ENCODE assay signal across 22 cellular contexts in the genomic region with DNA sequence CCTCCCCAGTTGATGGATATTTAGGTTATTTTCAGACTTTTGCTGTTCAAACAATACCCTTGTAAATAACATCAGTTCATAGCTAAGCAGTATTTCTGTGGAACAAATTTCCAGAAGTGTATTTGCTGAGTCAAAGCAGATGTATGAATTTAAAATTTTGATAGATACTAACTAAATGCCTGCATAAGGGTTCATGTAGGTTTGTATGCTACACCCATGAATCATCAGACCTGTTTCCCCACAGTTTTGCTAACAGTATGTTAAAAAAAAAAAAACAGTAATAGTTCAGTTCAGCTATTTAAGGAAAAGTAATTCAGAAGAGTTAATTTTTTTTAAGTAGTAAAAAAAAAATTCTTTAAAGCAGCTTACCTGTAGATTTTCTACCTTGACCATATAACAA.
A peak's percentile ranks its signal among the peaks of the same experiment; 100 is the strongest.
DNase-seq lines count a peak whose midpoint lies in the region; ATAC-seq and TF ChIP-seq lines count a peak whose summit lies in the region.
"Had no signal": no experiment of that assay in that cellular context is flagged by ENCODE, and none has a peak within 500 bp of the region (broad histone marks: within the 10 kb centered on the region; RNA-seq: fewer than 3 reads in every experiment).

No MANE protein-coding gene starts in this region.

- no peak for ATAC-seq in omental fat pad (ENCODE audit: low FRiP score)
- ATAC-seq: K562, Panc1, SK-N-SH treated with all-trans-retinoic acid at 6 μM for 48 hours had no signal

- no peak overlapping the region for H3K4me3 ChIP-seq in adipocyte (ENCODE audit: low read length)
- no peak overlapping the region for H3K4me3 ChIP-seq in esophagus squamous epithelium
- H3K4me3 ChIP-seq in MG63, result no peak overlapping the region
- H3K4me3 ChIP-seq: K562 had no signal

- H3K36me3 ChIP-seq in adipocyte (ENCODE audit: control insufficient read depth, insufficient read depth, low read length, severe bottlenecking) (no peaks in the 10 kb centered on the region), esophagus squamous epithelium (no peaks in the 10 kb centered on the region), MG63 (no peaks in the 10 kb centered on the region)

- H3K27me3 ChIP-seq in adipocyte (replicated peaks; ENCODE audit: control insufficient read depth, insufficient read depth, low read length) (no peaks in the 10 kb centered on the region), esophagus squamous epithelium (no peaks in the 10 kb centered on the region), MG63 (no peaks in the 10 kb centered on the region)

- no peak for TF ChIP-seq CTCF in esophagus squamous epithelium (IDR thresholded peaks at IDR 0.05)
- no peak for TF ChIP-seq CTCF in omental fat pad (IDR thresholded peaks at IDR 0.05)

- DNase-seq in GM03348 (ENCODE audit: low spot score), result peak; percentile 23
- peak; percentile 37 for DNase-seq in adipocyte (ENCODE audit: low read depth)
- peak; percentile 6 for DNase-seq in fibroblast of gingiva (ENCODE audit: low read depth)
- DNase-seq in esophagus squamous epithelium (lab: John Stamatoyannopoulos, UW), result no peak
- no peak for DNase-seq in omental fat pad (ENCODE audit: low spot score)
- DNase-seq in MG63, result no peak
- DNase-seq in RKO (ENCODE audit: low spot score), result no peak
- DNase-seq: AML-193; C1 segment of cervical spinal cord; Calu3; CD8-positive, alpha-beta memory T cell; DMS153; GDM1; NCI-H1092 treated with DMSO at 0.1 percent for 48 hours; NCI-H146; NCI-H2029 treated with DMSO at 0.1 percent for 48 hours; NCI-H226; NCI-H510A treated with DMSO at 0.1 percent for 48 hours; NCI-H748 treated with DMSO at 0.1 percent for 48 hours had no signal

- no peak overlapping the region for H3K9ac ChIP-seq in adipocyte (ENCODE audit: low read length)

- H3K9me3 ChIP-seq in adipocyte (ENCODE audit: control insufficient read depth, low read length), result peaks cover 10% of the 10 kb centered on the region
- H3K9me3 ChIP-seq in esophagus squamous epithelium, result peaks cover 0 to 11% (median 6%) of the 10 kb centered on the region in 3 donors
- H3K9me3 ChIP-seq in MG63, result no peaks in the 10 kb centered on the region

- no peaks in the 10 kb centered on the region for H3K4me1 ChIP-seq in adipocyte (ENCODE audit: control insufficient read depth, insufficient read depth, low read length)
- no peaks in the 10 kb centered on the region for H3K4me1 ChIP-seq in esophagus squamous epithelium

- no peak for TF ChIP-seq POLR2A in esophagus squamous epithelium (IDR thresholded peaks at IDR 0.05)

- intact Hi-C loops in esophagus squamous epithelium (cut with DNase I), result no loop called here

- H3K27ac ChIP-seq in esophagus squamous epithelium, result no peak overlapping the region

Comparison
In these comparisons a context has a peak if more than half of its experiments do, and no peak if none do; other contexts are left out.
1. DNase-seq: peak in GM03348 (single experiment), adipocyte (single experiment) and fibroblast of gingiva (single experiment); none in esophagus squamous epithelium (single experiment), omental fat pad (single experiment), MG63 (single experiment) and RKO (single experiment).